8 cellular contexts compared by ENCODE assay signal in genomic region chr14:23631702-23632460, GRCh38. TPM values are rescaled to one million over a fixed set of nuclear protein-coding genes. Genes with fewer than 3 reads are reported as not detected.
DNase-seq lines count a peak whose midpoint lies in the region; ATAC-seq and TF ChIP-seq lines count a peak whose summit lies in the region.

No MANE protein-coding gene starts in this region.

- H3K4me3 ChIP-seq in suprapubic skin: no peak overlapping the region

- 11% methylated on average over 8 of the region's 8 CpGs for WGBS in suprapubic skin

- CTCF ChIA-PET in activated naive CD4-positive, alpha-beta T cell treated with anti-CD3 and anti-CD28 coated beads, Interleukin-2, amount 10 ng/mL, durations not matched to agents 7 days and 5 days (lab: Charles Lee): interaction anchor here (0.7 to 4.0 kb wide), 39 partner anchors 8 to 477 kb away, joined by 3 to 39 read pairs (median 5); partner anchors contain the start of gene DHRS4

- H3K9me3 Mint-ChIP-seq in activated naive CD4-positive, alpha-beta T cell treated with anti-CD3 and anti-CD28 coated beads, Interleukin-2, amount 10 ng/mL, durations not matched to agents 7 days and 5 days: no peaks in the 10 kb centered on the region
- H3K9me3 Mint-ChIP-seq in osteocyte (ENCODE audit: unreplicated experiment): no peaks in the 10 kb centered on the region

- no peak overlapping the region for H3K4me3 Mint-ChIP-seq in activated naive CD4-positive, alpha-beta T cell treated with anti-CD3 and anti-CD28 coated beads, Interleukin-2, amount 10 ng/mL, durations not matched to agents 7 days and 5 days
- H3K4me3 Mint-ChIP-seq in osteocyte (ENCODE audit: unreplicated experiment): no peak overlapping the region

- DNase-seq in SK-MEL-5 (ENCODE audit: low read depth, low spot score) (peak; percentile 84), globus pallidus (ENCODE audit: low spot score) (peak; percentile 67), osteocyte (ENCODE audit: extremely low spot score, unreplicated experiment) (peak; percentile 90), suprapubic skin (ENCODE audit: low spot score in 2 of 2) (peak in 1 of 2 donors; percentile 75)
- DNase-seq in activated naive CD4-positive, alpha-beta T cell treated with anti-CD3 and anti-CD28 coated beads, Interleukin-2, amount 10 ng/mL, durations not matched to agents 7 days and 5 days: peak; percentile 71

- TF ChIP-seq EP300 in suprapubic skin (IDR thresholded peaks at IDR 0.05): no peak

- no peaks in the 10 kb centered on the region for H3K36me3 Mint-ChIP-seq in activated naive CD4-positive, alpha-beta T cell treated with anti-CD3 and anti-CD28 coated beads, Interleukin-2, amount 10 ng/mL, durations not matched to agents 7 days and 5 days
- H3K36me3 Mint-ChIP-seq in osteocyte (ENCODE audit: unreplicated experiment): no peaks in the 10 kb centered on the region

- ATAC-seq in GM19467 (IDR thresholded peaks at IDR 0.05; ENCODE audit: unreplicated experiment): peak; percentile 58

- peaks cover 10% of the 10 kb centered on the region for H3K4me1 ChIP-seq in suprapubic skin

- H3K36me3 ChIP-seq in suprapubic skin: no peaks in the 10 kb centered on the region

- H3K27ac Mint-ChIP-seq in activated naive CD4-positive, alpha-beta T cell treated with anti-CD3 and anti-CD28 coated beads, Interleukin-2, amount 10 ng/mL, durations not matched to agents 7 days and 5 days: no peak overlapping the region
- H3K27ac Mint-ChIP-seq in osteocyte (ENCODE audit: unreplicated experiment): no peak overlapping the region

- no peak overlapping the region for H3K27ac ChIP-seq in C4-2B
- no peak overlapping the region for H3K27ac ChIP-seq in suprapubic skin

- H3K9me3 ChIP-seq in suprapubic skin: no peaks in the 10 kb centered on the region

- TF ChIP-seq CTCF in C4-2B (conservative IDR thresholded peaks at IDR 0.05): peak; percentile 90
- peak; percentile 98 for TF ChIP-seq CTCF in LNCAP (IDR thresholded peaks at IDR 0.05)
- peak; percentile 89 for TF ChIP-seq CTCF in osteocyte (IDR thresholded peaks at IDR 0.05)
- TF ChIP-seq CTCF in suprapubic skin (IDR thresholded peaks at IDR 0.05): peak; percentile 60 to 88

- H3K27me3 Mint-ChIP-seq in activated naive CD4-positive, alpha-beta T cell treated with anti-CD3 and anti-CD28 coated beads, Interleukin-2, amount 10 ng/mL, durations not matched to agents 7 days and 5 days: peaks cover 25% of the 10 kb centered on the region
- H3K27me3 Mint-ChIP-seq in osteocyte (ENCODE audit: unreplicated experiment): peaks cover 17% of the 10 kb centered on the region

- H3K4me1 Mint-ChIP-seq in activated naive CD4-positive, alpha-beta T cell treated with anti-CD3 and anti-CD28 coated beads, Interleukin-2, amount 10 ng/mL, durations not matched to agents 7 days and 5 days: peaks cover 5% of the 10 kb centered on the region
- peaks cover 6% of the 10 kb centered on the region for H3K4me1 Mint-ChIP-seq in osteocyte (ENCODE audit: unreplicated experiment)

- no peaks in the 10 kb centered on the region for H3K27me3 ChIP-seq in suprapubic skin

- TF ChIP-seq POLR2A in suprapubic skin (IDR thresholded peaks at IDR 0.05): no peak

- in situ Hi-C loops in SK-MEL-5 (cut with HindIII; ENCODE audit: low pct_unique_long_range_greater_than_20kb, low sequenced_read_pairs): no loop called here

RNA-seq across cellular contexts. Expression of gene DHRS2, which starts 4.3 kb away (rescaled TPM):
- 0.42 and 1.5 TPM in 2 replicates for total RNA-seq in SK-MEL-5 (2014; rRNA removed; shearing (Covaris generic))
- 2.2 and 4.0 TPM in 2 replicates for polyA plus RNA-seq in SK-MEL-5 (2015; cell fraction: cytosol; rRNA removed)
- polyA plus RNA-seq in SK-MEL-5 (2015; cell fraction: nucleus; rRNA removed): 4.5 and 5.6 TPM in 2 replicates
- total RNA-seq in osteocyte: not detected in 2 replicates
- total RNA-seq in suprapubic skin: 1 to 10 TPM in 2 of 4 donors, under 1 TPM in 2; 0.21 to 2.6 (median 1.3) TPM

RNA-seq across cellular contexts. Expression of gene JPH4, which starts 53.3 kb away (rescaled TPM):
- total RNA-seq in SK-MEL-5 (2014; rRNA removed; shearing (Covaris generic)): not detected in 2 replicates
- polyA plus RNA-seq in SK-MEL-5 (2015; cell fraction: cytosol; rRNA removed): 0.35 TPM in 1 of 2 replicates, not detected in the other
- 3.7 TPM in 1 of 2 replicates, not detected in the other for polyA plus RNA-seq in SK-MEL-5 (2015; cell fraction: nucleus; rRNA removed)
- total RNA-seq in osteocyte (not detected in 2 replicates), suprapubic skin (under 1 TPM in 3 of 4 donors, not detected in 1; 0.30 to 0.60 (median 0.30) TPM)
